8 cellular contexts compared by ENCODE assay signal in genomic region chr16:9089660-9090059, GRCh38. TPM values are rescaled to one million over a fixed set of nuclear protein-coding genes. Genes with fewer than 3 reads are reported as not detected.
DNase-seq lines count a peak whose midpoint lies in the region; TF ChIP-seq lines count a peak whose summit lies in the region.

No MANE protein-coding gene starts in this region.

- peaks cover 32% of the 10 kb centered on the region for H3K79me2 ChIP-seq in smooth muscle cell (ENCODE audit: low read depth)

- WGBS in iPS DF 6.9 (ENCODE audit: insufficient coverage, insufficient read length) = no CpG with 5 or more reads among the region's 6 CpGs
- WGBS in smooth muscle cell (ENCODE audit: low lambda C conversion rate) = 91% methylated on average over 6 of the region's 6 CpGs

- peak overlapping the region; percentile 97 for H2AFZ ChIP-seq in smooth muscle cell (ENCODE audit: low read depth)

- TF ChIP-seq CTCF in WERI-Rb-1 (IDR thresholded peaks at IDR 0.05; ENCODE audit: low read depth, low read length) (no peak), smooth muscle cell (IDR thresholded peaks at IDR 0.05; ENCODE audit: borderline replicate concordance, insufficient read depth, poor library complexity, severe bottlenecking) (no peak)

- peak overlapping the region; percentile 96 for H3K27ac ChIP-seq in WERI-Rb-1
- no peak overlapping the region for H3K27ac ChIP-seq in iPS DF 6.9 (ENCODE audit: low read length)
- peak overlapping the region; percentile 65 for H3K27ac ChIP-seq in smooth muscle cell (ENCODE audit: low read depth)

- H3K27me3 ChIP-seq in H7 (ENCODE audit: control insufficient read depth, insufficient read depth, low read length) = no peaks in the 10 kb centered on the region; the same call in 1 of the 2 replicates
- no peaks in the 10 kb centered on the region for H3K27me3 ChIP-seq in WERI-Rb-1 (ENCODE audit: insufficient read depth, low read depth, severe bottlenecking)
- no peaks in the 10 kb centered on the region for H3K27me3 ChIP-seq in iPS DF 6.9 (ENCODE audit: control insufficient read depth, insufficient read depth, low read length)
- no peaks in the 10 kb centered on the region for H3K27me3 ChIP-seq in smooth muscle cell (ENCODE audit: low read depth)

- H3K4me3 ChIP-seq in H7 (ENCODE audit: insufficient read depth, low read depth, low read length) (peak overlapping the region; percentile 75), WERI-Rb-1 (ENCODE audit: low read depth, low read length) (peak overlapping the region; percentile 83), iPS DF 6.9 (ENCODE audit: low read length) (peak overlapping the region; percentile 53; the same call in 1 of the 2 replicates), smooth muscle cell (peak overlapping the region; percentile 51)

- H3F3A ChIP-seq in smooth muscle cell (ENCODE audit: low read depth) = no peaks in the 10 kb centered on the region

- DNase-seq in H7 (no peak), WERI-Rb-1 (no peak), iPS DF 6.9 (ENCODE audit: low read depth, low spot score) (no peak), smooth muscle cell (lab: John Stamatoyannopoulos, UW; ENCODE audit: unreplicated experiment) (no peak), NCI-H510A treated with DMSO at 0.1 percent for 48 hours (lab: John Stamatoyannopoulos, UW) (no peak), retina (no peak)
- no peak for DNase-seq in activated CD4-positive, CD25-positive, alpha-beta regulatory T cell (lab: John Stamatoyannopoulos, UW)
- no peak for DNase-seq in stimulated activated CD4-positive, alpha-beta T cell treated with anti-CD3 and anti-CD28 coated beads, Interleukin-15, amount 100 ng/mL, for 24 hours

- peaks cover 24% of the 10 kb centered on the region for H4K20me1 ChIP-seq in smooth muscle cell (ENCODE audit: low read depth)

- H3K36me3 ChIP-seq in H7 (replicated peaks; ENCODE audit: control insufficient read depth, insufficient read depth, low read length) = peaks cover 2% of the 10 kb centered on the region; the same call in 1 of the 2 replicates
- H3K36me3 ChIP-seq in WERI-Rb-1 = peaks cover 23% of the 10 kb centered on the region
- no peaks in the 10 kb centered on the region; the same call in 1 of the 2 replicates for H3K36me3 ChIP-seq in iPS DF 6.9 (ENCODE audit: control insufficient read depth, insufficient read depth, low read length)
- H3K36me3 ChIP-seq in smooth muscle cell (ENCODE audit: low read depth) = no peaks in the 10 kb centered on the region

- H3K9me3 ChIP-seq in WERI-Rb-1 (ENCODE audit: severe bottlenecking) (no peaks in the 10 kb centered on the region), iPS DF 6.9 (ENCODE audit: control insufficient read depth, insufficient read depth, low read length) (no peaks in the 10 kb centered on the region), smooth muscle cell (replicated peaks; ENCODE audit: low read depth) (no peaks in the 10 kb centered on the region)

- H3K9ac ChIP-seq in smooth muscle cell (ENCODE audit: low read depth) = no peak overlapping the region

- H3K4me2 ChIP-seq in smooth muscle cell = peak overlapping the region; percentile 81

- H3K4me1 ChIP-seq in iPS DF 6.9 (ENCODE audit: control insufficient read depth, insufficient read depth, low read length) (peaks cover 2% of the 10 kb centered on the region; the same call in 1 of the 2 replicates), smooth muscle cell (ENCODE audit: low read depth) (peaks cover 11% of the 10 kb centered on the region)

RNA-seq across cellular contexts. Expression of gene HAPSTR1, which starts 1.8 kb away (rescaled TPM):
- total RNA-seq in H7 (2014; rRNA removed; shearing (Covaris generic)) = 40.3 and 44.0 TPM in 2 replicates
- 77.5 and 86.7 TPM in 2 replicates for total RNA-seq in smooth muscle cell
- polyA plus RNA-seq in smooth muscle cell = 26.7 and 29.1 TPM in 2 replicates
